In genomic region chr3:47850803-47851417, GRCh38 we compare ENCODE assay signal across 11 cellular contexts. TPM values are rescaled to one million over a fixed set of nuclear protein-coding genes. Genes with fewer than 3 reads are reported as not detected.
DNase-seq lines count a peak whose midpoint lies in the region; ATAC-seq and TF ChIP-seq lines count a peak whose summit lies in the region.
"Had no signal": no experiment of that assay in that cellular context is flagged by ENCODE, and none has a peak within 500 bp of the region (broad histone marks: within the 10 kb centered on the region; RNA-seq: fewer than 3 reads in every experiment).

No MANE protein-coding gene starts in this region.

- 61 to 75% methylated on average over 8 of the region's 8 CpGs for WGBS in lung, 2 donors
- 67 to 100% methylated on average over 1 to 8 of the region's 8 CpGs for WGBS in transverse colon (ENCODE audit: low coverage in 1 of 2), 2 donors

- no peak for TF ChIP-seq CTCF in AG04450 (IDR thresholded peaks at IDR 0.05; ENCODE audit: low read depth, low read length)
- TF ChIP-seq CTCF in WTC11 (IDR thresholded peaks at IDR 0.05) = no peak
- TF ChIP-seq CTCF in lung (IDR thresholded peaks at IDR 0.05; ENCODE audit: control extremely low read depth, extremely low read depth) = no peak
- no peak for TF ChIP-seq CTCF in transverse colon (IDR thresholded peaks at IDR 0.05)

- H3K27ac Mint-ChIP-seq in CD8-positive, alpha-beta memory T cell = peak overlapping the region in 5 of 8 donors; percentile 8 to 77 (median 51)
- H3K27ac Mint-ChIP-seq in WTC11 = peak overlapping the region; percentile 64; the same call in 1 of the 2 replicates

- no peaks in the 10 kb centered on the region for H3K9me3 Mint-ChIP-seq in CD8-positive, alpha-beta memory T cell
- no peaks in the 10 kb centered on the region for H3K9me3 Mint-ChIP-seq in WTC11

- H3K36me3 Mint-ChIP-seq in CD8-positive, alpha-beta memory T cell = peaks cover 0 to 93% (median 3%) of the 10 kb centered on the region in 3 donors
- peaks cover 43% of the 10 kb centered on the region for H3K36me3 Mint-ChIP-seq in WTC11

- DNase-seq in AG04450 (ENCODE audit: low read depth, low spot score) (no peak), WTC11 (ENCODE audit: low spot score) (no peak), lung (ENCODE audit: low spot score) (no peak), NCI-H1694 (lab: John Stamatoyannopoulos, UW) (no peak), transverse colon (no peak), NCI-H446 treated with DMSO at 0.1 percent for 48 hours (lab: John Stamatoyannopoulos, UW) (no peak)
- DNase-seq in CD8-positive, alpha-beta memory T cell = no peak
- DNase-seq: activated T-cell treated with anti-CD3 and anti-CD28 coated beads, Interleukin-2, amount 50 U/mL, for 48 hours; stimulated activated CD4-positive, alpha-beta T cell treated with anti-CD3 and anti-CD28 coated beads, Interleukin-4, amount 100 ng/mL, for 1 hour had no signal

- no peaks in the 10 kb centered on the region for H3K4me1 Mint-ChIP-seq in CD8-positive, alpha-beta memory T cell
- no peaks in the 10 kb centered on the region for H3K4me1 Mint-ChIP-seq in WTC11

- in situ Hi-C loops in transverse colon (cut with MboI; ENCODE audit: low pct_ligation_motif_present in 1 of 4, low pct_unique_long_range_greater_than_20kb in 1 of 4, low sequenced_read_pairs in 3 of 4) = no loop called here

- POLR2A ChIA-PET in AG04450 (lab: Yijun Ruan, JAX) = interaction anchor here (1.4 kb wide), 1 partner anchor 26 kb away, joined by 5 read pairs; no protein-coding TSS in a partner anchor
- POLR2A ChIA-PET in CD8-positive, alpha-beta memory T cell (lab: Charles Lee) = no interaction called here
- POLR2A ChIA-PET in WTC11 (lab: Charles Lee) = no interaction called here

- intact Hi-C loops in transverse colon (cut with DNase I; ENCODE audit: low total_unique reads) = no loop called here

- H3K4me3 ChIP-seq in AG04450 (ENCODE audit: low read depth, low read length) = no peak overlapping the region
- no peak overlapping the region for H3K4me3 ChIP-seq in CD8-positive, alpha-beta memory T cell (ENCODE audit: low read length)
- no peak overlapping the region for H3K4me3 ChIP-seq in lung
- no peak overlapping the region for H3K4me3 ChIP-seq in transverse colon
- H3K4me3 ChIP-seq: right atrium auricular region had no signal

- H3K27ac ChIP-seq in AG04450 (ENCODE audit: low read depth, low read length) (peak overlapping the region; percentile 47), lung (ENCODE audit: low read depth in 1 of 2, low read length in 1 of 2) (no peak overlapping the region), transverse colon (no peak overlapping the region)
- H3K27ac ChIP-seq in CD8-positive, alpha-beta memory T cell (ENCODE audit: low read depth, low read length) = no peak overlapping the region
- H3K27ac ChIP-seq: right atrium auricular region had no signal

- no peak for TF ChIP-seq EP300 in transverse colon (IDR thresholded peaks at IDR 0.05; ENCODE audit: low read depth)

- H3K27me3 Mint-ChIP-seq in CD8-positive, alpha-beta memory T cell = no peaks in the 10 kb centered on the region
- H3K27me3 Mint-ChIP-seq in WTC11 (ENCODE audit: low read depth) = no peaks in the 10 kb centered on the region

- H3K9me3 ChIP-seq in AG04450 (ENCODE audit: control insufficient read depth, insufficient read depth, low read length) (no peaks in the 10 kb centered on the region; the same call in 1 of the 2 replicates), lung (ENCODE audit: control insufficient read depth in 2 of 2, insufficient read depth in 1 of 2, low read length in 1 of 2) (no peaks in the 10 kb centered on the region), transverse colon (no peaks in the 10 kb centered on the region)
- no peaks in the 10 kb centered on the region for H3K9me3 ChIP-seq in CD8-positive, alpha-beta memory T cell (ENCODE audit: low read length)
- H3K9me3 ChIP-seq: right atrium auricular region had no signal

- H3K4me1 ChIP-seq in CD8-positive, alpha-beta memory T cell (ENCODE audit: insufficient read depth, low read length) = no peaks in the 10 kb centered on the region
- H3K4me1 ChIP-seq in lung (ENCODE audit: control insufficient read depth in 2 of 2, insufficient read depth in 2 of 2, low read length in 2 of 2) (no peaks in the 10 kb centered on the region), transverse colon (no peaks in the 10 kb centered on the region)
- H3K4me1 ChIP-seq: right atrium auricular region had no signal

- H3K27me3 ChIP-seq in AG04450 (ENCODE audit: control insufficient read depth, insufficient read depth, low read length) = no peaks in the 10 kb centered on the region
- H3K27me3 ChIP-seq in CD8-positive, alpha-beta memory T cell (ENCODE audit: insufficient read depth, low read length, poor library complexity, severe bottlenecking) = no peaks in the 10 kb centered on the region
- no peaks in the 10 kb centered on the region for H3K27me3 ChIP-seq in lung (ENCODE audit: control insufficient read depth, insufficient read depth)
- no peaks in the 10 kb centered on the region for H3K27me3 ChIP-seq in transverse colon
- H3K27me3 ChIP-seq: right atrium auricular region had no signal

- peaks cover 30% of the 10 kb centered on the region for H3K36me3 ChIP-seq in CD8-positive, alpha-beta memory T cell (ENCODE audit: insufficient read depth, low read length)
- H3K36me3 ChIP-seq in lung (ENCODE audit: control insufficient read depth in 2 of 2, insufficient read depth in 2 of 2, low read length in 2 of 2) = peaks cover 0 to 95% of the 10 kb centered on the region in 2 donors
- H3K36me3 ChIP-seq in transverse colon = peaks cover 0 to 46% (median 22%) of the 10 kb centered on the region in 4 donors

- no peak overlapping the region for H3K4me3 Mint-ChIP-seq in CD8-positive, alpha-beta memory T cell
- no peak overlapping the region for H3K4me3 Mint-ChIP-seq in WTC11

- CTCF ChIA-PET in AG04450 (lab: Charles Lee) (interaction anchor here (0.5 to 1.9 kb wide), 5 partner anchors 13 to 307 kb away, joined by 3 to 6 read pairs (median 4); no protein-coding TSS in a partner anchor), WTC11 (lab: Charles Lee) (interaction anchor here (1.4 to 5.5 kb wide), 6 partner anchors 13 to 307 kb away, joined by 3 to 45 read pairs (median 12); no protein-coding TSS in a partner anchor)
- CTCF ChIA-PET in CD8-positive, alpha-beta memory T cell (lab: Charles Lee) = no interaction called here

- ATAC-seq in WTC11 = no peak
- peak; percentile 9 for ATAC-seq in lung (ENCODE audit: insufficient read depth, low FRiP score)
- ATAC-seq in GM18505 (IDR thresholded peaks at IDR 0.05; ENCODE audit: unreplicated experiment) = no peak

- no peak for TF ChIP-seq POLR2A in transverse colon (IDR thresholded peaks at IDR 0.05)
- no peak for TF ChIP-seq POLR2A in GM18505 (IDR thresholded peaks at IDR 0.05; ENCODE audit: borderline replicate concordance, extremely low read depth, insufficient read depth, insufficient read length)

TF ChIP-seq in WTC11, 78 proteins besides CTCF, POLR2A, EP300 and RAD21:
- TF ChIP-seq E2F5 (CRISPR knock-in tag; IDR thresholded peaks at IDR 0.05) (0 out of 2 replicates have a peak, but pooled peaks have one; percentile 43), ZNF263 (CRISPR knock-in tag; IDR thresholded peaks at IDR 0.05; ENCODE audit: low read depth) (no peak)
TF ChIP-seq in WTC11: peak in this region for 1.

RNA-seq across cellular contexts. Expression of gene DHX30, which starts 48.0 kb away (rescaled TPM):
- polyA plus RNA-seq in AG04450 (2011; rRNA removed) (30.7 and 36.1 TPM in 2 replicates), lung (10 to 100 TPM; 42.2 to 44.8 TPM)
- polyA minus RNA-seq in AG04450 (2011; rRNA and poly(A)+ RNA removed) = 44.8 and 58.0 TPM in 2 replicates
- 100 to 1,000 TPM; 117 TPM for total RNA-seq in CD8-positive, alpha-beta memory T cell
- polyA plus RNA-seq in CD8-positive, alpha-beta memory T cell = 48.3 TPM
- total RNA-seq in WTC11 (2021) (97.3 to 99.2 TPM (median 98.1 TPM) in 3 replicates), lung (10 to 100 TPM; 62.8 to 65.9 TPM), transverse colon (10 to 100 TPM; 31.0 to 52.3 (median 47.9) TPM)
